ENCODE assay signal across 29 cellular contexts in genomic region chr18:26459340-26459739, GRCh38.
A peak's percentile ranks its signal among the peaks of the same experiment; 100 is the strongest.
DNase-seq lines count a peak whose midpoint lies in the region; ATAC-seq and TF ChIP-seq lines count a peak whose summit lies in the region.
"Had no signal": no experiment of that assay in that cellular context is flagged by ENCODE, and none has a peak within 500 bp of the region (broad histone marks: within the 10 kb centered on the region; RNA-seq: fewer than 3 reads in every experiment).

No MANE protein-coding gene starts in this region.

- H3K27me3 ChIP-seq in Loucy (ENCODE audit: insufficient read depth, low read length, poor library complexity, severe bottlenecking) (no peaks in the 10 kb centered on the region), mammary epithelial cell (ENCODE audit: insufficient read depth, low read length) (no peaks in the 10 kb centered on the region)
- H3K27me3 ChIP-seq: MG63, sigmoid colon, testis had no signal

- peaks cover 9% of the 10 kb centered on the region for H3K4me1 Mint-ChIP-seq in activated T-cell treated with anti-CD3 and anti-CD28 coated beads, Interleukin-2, amount 50 U/mL, for 24 hours (ENCODE audit: low read depth)

- WGBS in mammary epithelial cell (ENCODE audit: low coverage, missing lambda C conversion rate): 100% methylated on average over 12 of the region's 12 CpGs

- H4K20me1 ChIP-seq in Loucy (ENCODE audit: insufficient read depth, low read length, poor library complexity, severe bottlenecking): no peaks in the 10 kb centered on the region
- H4K20me1 ChIP-seq in mammary epithelial cell (ENCODE audit: insufficient read depth, low read length): no peaks in the 10 kb centered on the region

- TF ChIP-seq CTCF in Loucy (conservative IDR thresholded peaks at IDR 0.05; ENCODE audit: low read length): no peak
- TF ChIP-seq CTCF in mammary epithelial cell (conservative IDR thresholded peaks at IDR 0.05 in 1 of 2, IDR thresholded peaks at IDR 0.05 in 1 of 2; ENCODE audit: extremely low read depth in 1 of 2, insufficient read depth in 1 of 2, low read depth in 1 of 2, low read length in 2 of 2): no peak

- peak; percentile 9 for ATAC-seq in sciatic nerve

- H3K9me2 ChIP-seq in Loucy (replicated peaks; ENCODE audit: low read depth, low read length): no peaks in the 10 kb centered on the region

- no peaks in the 10 kb centered on the region; the same call in 1 of the 2 replicates for H3K36me3 ChIP-seq in Loucy (ENCODE audit: insufficient read depth, low read length)
- H3K36me3 ChIP-seq in mammary epithelial cell (ENCODE audit: insufficient read depth, low read length): peaks cover 12% of the 10 kb centered on the region
- H3K36me3 ChIP-seq: WERI-Rb-1 had no signal

- dilution Hi-C loops in mammary epithelial cell (cut with HindIII; ENCODE audit: low sequenced_read_pairs): no loop called here

- H3K9me3 ChIP-seq in Loucy (ENCODE audit: insufficient read depth, low read depth, low read length) (no peaks in the 10 kb centered on the region), mammary epithelial cell (replicated peaks; ENCODE audit: insufficient read depth, low read length) (no peaks in the 10 kb centered on the region)
- H3K9me3 ChIP-seq: MG63, sigmoid colon, testis had no signal

- H3F3A ChIP-seq in Loucy (ENCODE audit: low read depth): no peaks in the 10 kb centered on the region

- in situ Hi-C loops in mammary epithelial cell (cut with MboI; ENCODE audit: low sequenced_read_pairs in 2 of 2) (no loop called here), KBM-7 (cut with MboI; ENCODE audit: low pct_unique_long_range_greater_than_20kb, low sequenced_read_pairs) (no loop called here)

- H3K36me3 Mint-ChIP-seq in activated T-cell treated with anti-CD3 and anti-CD28 coated beads, Interleukin-2, amount 50 U/mL, for 24 hours (ENCODE audit: low read depth): peaks cover 3% of the 10 kb centered on the region
- H3K36me3 Mint-ChIP-seq: CD4-positive, CD25-positive, alpha-beta regulatory T cell had no signal

- H3K79me2 ChIP-seq in Loucy (ENCODE audit: insufficient read depth, low read length) (no peaks in the 10 kb centered on the region), mammary epithelial cell (ENCODE audit: insufficient read depth, low read length) (no peaks in the 10 kb centered on the region)

- intact Hi-C loops in mammary epithelial cell (cut with micrococcal nuclease) (no loop called here), sciatic nerve (cut with DNase I) (no loop called here)

- peak; percentile 14 for DNase-seq in NCI-H2029 (lab: John Stamatoyannopoulos, UW)
- no peak for DNase-seq in NCI-H2029 treated with DMSO at 0.1 percent for 48 hours (lab: John Stamatoyannopoulos, UW)
- no peak for DNase-seq in mammary epithelial cell
- no peak for DNase-seq in sciatic nerve (ENCODE audit: low spot score)
- no peak for DNase-seq in activated T-cell treated with anti-CD3 and anti-CD28 coated beads, Interleukin-2, amount 50 U/mL, for 24 hours
- no peak for DNase-seq in SIG-M5 treated with dmso at 0.1 percent for 504 hours (lab: John Stamatoyannopoulos, UW; ENCODE audit: unreplicated experiment)
- no peak for DNase-seq in KBM-7
- DNase-seq: activated CD4-positive, alpha-beta T cell treated with anti-CD3 and anti-CD28 coated beads, Interleukin-2, amount 10 ng/mL, durations not matched to agents 24 days and 14 days; activated gamma-delta T cell; activated naive CD8-positive, alpha-beta T cell treated with anti-CD3 and anti-CD28 coated beads, Interleukin-2, amount 10 ng/mL, durations not matched to agents 7 days and 5 days; activated T-cell treated with anti-CD3 and anti-CD28 coated beads, Interleukin-2, amount 50 U/mL, for 1 hour; CD4-positive, CD25-positive, alpha-beta regulatory T cell; cerebellar nuclear complex; glutamatergic neuron; H7; islet precursor cell; NCI-H1417 treated with DMSO at 0.1 percent for 48 hours; NCI-H82; SHP77; sigmoid colon; stimulated activated CD4-positive, alpha-beta T cell treated with anti-CD3 and anti-CD28 coated beads, Interleukin-4, amount 100 ng/mL, for 4 hours; stimulated activated naive CD4-positive, alpha-beta T cell; T-helper 9 cell; testis; WERI-Rb-1 had no signal

- H3K4me3 ChIP-seq in Loucy (ENCODE audit: low read length, poor library complexity, severe bottlenecking) (no peak overlapping the region), mammary epithelial cell (replicated peaks in 1 of 3; ENCODE audit: insufficient read depth in 1 of 3, low read depth in 2 of 3, low read length in 3 of 3) (no peak overlapping the region)
- H3K4me3 ChIP-seq: lung, MG63, sigmoid colon, testis had no signal

- no peak overlapping the region for H3K27ac Mint-ChIP-seq in activated T-cell treated with anti-CD3 and anti-CD28 coated beads, Interleukin-2, amount 50 U/mL, for 24 hours
- H3K27ac Mint-ChIP-seq: activated naive CD8-positive, alpha-beta T cell treated with anti-CD3 and anti-CD28 coated beads, Interleukin-2, amount 10 ng/mL, durations not matched to agents 7 days and 5 days; CD4-positive, CD25-positive, alpha-beta regulatory T cell had no signal

- no peak overlapping the region for H2AFZ ChIP-seq in Loucy (ENCODE audit: low read length)
- H2AFZ ChIP-seq in mammary epithelial cell (ENCODE audit: low read depth, low read length): no peak overlapping the region

- H3K4me1 ChIP-seq in Loucy (ENCODE audit: insufficient read depth, low read length, poor library complexity, severe bottlenecking) (peaks cover 16% of the 10 kb centered on the region), mammary epithelial cell (ENCODE audit: insufficient read depth, low read length) (peaks cover 36% of the 10 kb centered on the region)
- H3K4me1 ChIP-seq: sigmoid colon had no signal

- no TSS peak for BruUV-seq in mammary epithelial cell (replicated peaks; lab: Mats Ljungman, UMichigan)

- no peak overlapping the region for H3K4me3 Mint-ChIP-seq in activated T-cell treated with anti-CD3 and anti-CD28 coated beads, Interleukin-2, amount 50 U/mL, for 24 hours
- H3K4me3 Mint-ChIP-seq: activated CD4-positive, alpha-beta T cell treated with anti-CD3 and anti-CD28 coated beads, Interleukin-2, amount 10 ng/mL, durations not matched to agents 24 days and 14 days; activated naive CD8-positive, alpha-beta T cell treated with anti-CD3 and anti-CD28 coated beads, Interleukin-2, amount 10 ng/mL, durations not matched to agents 7 days and 5 days; CD4-positive, CD25-positive, alpha-beta regulatory T cell had no signal

- no peaks in the 10 kb centered on the region for H3K27me3 Mint-ChIP-seq in activated T-cell treated with anti-CD3 and anti-CD28 coated beads, Interleukin-2, amount 50 U/mL, for 24 hours
- H3K27me3 Mint-ChIP-seq: activated CD4-positive, alpha-beta T cell treated with anti-CD3 and anti-CD28 coated beads, Interleukin-2, amount 10 ng/mL, durations not matched to agents 24 days and 14 days; activated naive CD8-positive, alpha-beta T cell treated with anti-CD3 and anti-CD28 coated beads, Interleukin-2, amount 10 ng/mL, durations not matched to agents 7 days and 5 days had no signal

- H3K27ac ChIP-seq in mammary epithelial cell (ENCODE audit: insufficient read depth, low read depth, low read length): peak overlapping the region; percentile 34
- H3K27ac ChIP-seq: 22Rv1, sigmoid colon, testis, WERI-Rb-1 had no signal

- H3K4me2 ChIP-seq in Loucy (ENCODE audit: low read depth, low read length, poor library complexity, severe bottlenecking) (no peak overlapping the region), mammary epithelial cell (ENCODE audit: insufficient read depth, low read depth, low read length) (no peak overlapping the region)

- H3K9me3 Mint-ChIP-seq in activated T-cell treated with anti-CD3 and anti-CD28 coated beads, Interleukin-2, amount 50 U/mL, for 24 hours: no peaks in the 10 kb centered on the region
- H3K9me3 Mint-ChIP-seq: activated CD4-positive, alpha-beta T cell treated with anti-CD3 and anti-CD28 coated beads, Interleukin-2, amount 10 ng/mL, durations not matched to agents 24 days and 14 days; activated naive CD8-positive, alpha-beta T cell treated with anti-CD3 and anti-CD28 coated beads, Interleukin-2, amount 10 ng/mL, durations not matched to agents 7 days and 5 days; CD4-positive, CD25-positive, alpha-beta regulatory T cell had no signal

- CTCF ChIA-PET in mammary epithelial cell (lab: Charles Lee; ENCODE audit: low non-redundant PET): no interaction called here

- H3K9ac ChIP-seq in Loucy (ENCODE audit: low read depth, low read length, poor library complexity, severe bottlenecking) (peak overlapping the region; percentile 45), mammary epithelial cell (ENCODE audit: insufficient read depth, low read length) (no peak overlapping the region)
